15 cellular contexts compared by ENCODE assay signal in the genomic region with DNA sequence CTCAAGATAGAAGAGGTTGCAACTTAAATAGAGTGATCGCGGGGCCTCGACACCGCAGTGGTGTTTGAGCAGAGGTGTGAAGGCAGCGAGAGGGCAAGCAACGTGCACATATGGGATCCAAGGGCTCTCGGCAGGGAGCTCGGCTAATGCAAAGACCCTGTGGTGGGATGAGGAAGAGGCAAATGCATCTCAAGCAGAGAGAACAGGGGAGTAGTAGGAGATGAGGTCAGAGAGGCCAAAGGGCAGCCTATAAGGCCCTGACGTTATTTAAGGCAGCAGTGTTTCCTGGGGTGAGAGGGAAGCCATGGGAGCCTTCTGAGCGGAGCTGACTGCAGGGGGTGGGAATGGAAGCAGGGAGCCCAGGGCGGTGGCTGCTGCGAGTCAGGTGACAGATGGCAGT.
DNase-seq lines count a peak whose midpoint lies in the region; ATAC-seq and TF ChIP-seq lines count a peak whose summit lies in the region.
"Had no signal": no experiment of that assay in that cellular context is flagged by ENCODE, and none has a peak within 500 bp of the region (broad histone marks: within the 10 kb centered on the region; RNA-seq: fewer than 3 reads in every experiment).

No MANE protein-coding gene starts in this region.

- H3K4me1 ChIP-seq in HEK293 (ENCODE audit: control insufficient read depth, insufficient read depth, low read length), result no peaks in the 10 kb centered on the region

- H3K4me3 ChIP-seq in HEK293 (ENCODE audit: low read depth, low read length), result no peak overlapping the region
- H3K4me3 ChIP-seq: BLaER1 treated with 17β-estradiol and CSF1 and Interleukin-3, amounts not matched to agents 10 nM and 100 nM had no signal

- H3K36me3 Mint-ChIP-seq in progenitor cell of endocrine pancreas (ENCODE audit: insufficient read depth), result no peaks in the 10 kb centered on the region

- intact Hi-C loops in Right ventricle myocardium superior (cut with DNase I), result no loop called here

- no peaks in the 10 kb centered on the region for H3K4me1 Mint-ChIP-seq in progenitor cell of endocrine pancreas (ENCODE audit: low read depth)

- CTCF ChIA-PET in HEK293 (lab: Yijun Ruan, JAX), result interaction anchor here (2.3 to 14.5 kb wide), 2 partner anchors 125 to 182 kb away, joined by 8 to 343 read pairs; partner anchors contain the start of gene GPR45

- TF ChIP-seq CTCF in HEK293 (tag by site-specific recombination; IDR thresholded peaks at IDR 0.05) (no peak), progenitor cell of endocrine pancreas (IDR thresholded peaks at IDR 0.05; ENCODE audit: unreplicated experiment) (no peak)

- no peak for ATAC-seq in Right ventricle myocardium superior (ENCODE audit: poor library complexity)

- no peak overlapping the region for H3K27ac ChIP-seq in HEK293 (ENCODE audit: extremely low read depth, low read depth, low read length)
- H3K27ac ChIP-seq: BLaER1 treated with 17β-estradiol and CSF1 and Interleukin-3, amounts not matched to agents 10 nM and 100 nM; HL-60 had no signal

- no peak overlapping the region for H3K4me3 Mint-ChIP-seq in progenitor cell of endocrine pancreas (ENCODE audit: low read depth)
- H3K4me3 Mint-ChIP-seq: CD4-positive, CD25-positive, alpha-beta regulatory T cell had no signal

- no peaks in the 10 kb centered on the region for H3K9me3 Mint-ChIP-seq in progenitor cell of endocrine pancreas (ENCODE audit: low read depth)
- H3K9me3 Mint-ChIP-seq: CD4-positive, CD25-positive, alpha-beta regulatory T cell had no signal

- H3K27me3 Mint-ChIP-seq in progenitor cell of endocrine pancreas, result no peaks in the 10 kb centered on the region
- H3K27me3 Mint-ChIP-seq: CD4-positive, CD25-positive, alpha-beta regulatory T cell had no signal

- DNase-seq in NCI-H82 (lab: John Stamatoyannopoulos, UW) (peak; percentile 50), NCI-H82 treated with DMSO at 0.1 percent for 48 hours (lab: John Stamatoyannopoulos, UW; ENCODE audit: unreplicated experiment) (no peak), NCI-H69 (lab: John Stamatoyannopoulos, UW) (peak; percentile 35), progenitor cell of endocrine pancreas (ENCODE audit: low spot score, unreplicated experiment) (no peak), KG1 (lab: John Stamatoyannopoulos, UW) (no peak), Right ventricle myocardium superior (no peak)
- no peak for DNase-seq in central memory CD4-positive, alpha-beta T cell
- DNase-seq: ACHN; CD4-positive, CD25-positive, alpha-beta regulatory T cell; DND-41; GF-D8; HCEC 1CT had no signal

- H3K9me3 ChIP-seq in HEK293 (ENCODE audit: control insufficient read depth, insufficient read depth, low read depth, low read length), result no peaks in the 10 kb centered on the region
- H3K9me3 ChIP-seq: BLaER1 treated with 17β-estradiol and CSF1 and Interleukin-3, amounts not matched to agents 10 nM and 100 nM had no signal

- POLR2A ChIA-PET in HEK293 (lab: Yijun Ruan, JAX), result no interaction called here

- H3K27ac Mint-ChIP-seq in progenitor cell of endocrine pancreas, result peak overlapping the region; percentile 36

- H3K36me3 ChIP-seq in HEK293 (ENCODE audit: control insufficient read depth in 2 of 2, insufficient read depth in 1 of 2, low read length in 2 of 2), result no peaks in the 10 kb centered on the region

TF ChIP-seq in HEK293, 187 proteins besides CTCF, POLR2A, EP300 and RAD21:
- no peak for TF ChIP-seq ZNF629 (tag by site-specific recombination; IDR thresholded peaks at IDR 0.05)
- TF ChIP-seq ZIC2 (tag by site-specific recombination; IDR thresholded peaks at IDR 0.05), result peak; percentile 87
- TF ChIP-seq SCRT1 (tag by site-specific recombination; IDR thresholded peaks at IDR 0.05; ENCODE audit: borderline replicate concordance), result no peak

Comparison
In these comparisons a context has a peak if more than half of its experiments do, and no peak if none do; other contexts are left out.
1. DNase-seq: peak in NCI-H82 (single experiment) and NCI-H69 (single experiment); none in NCI-H82 treated with DMSO at 0.1 percent for 48 hours (single experiment), progenitor cell of endocrine pancreas (single experiment), central memory CD4-positive, alpha-beta T cell (single experiment), KG1 (single experiment) and Right ventricle myocardium superior (single experiment).